In the genomic region with DNA sequence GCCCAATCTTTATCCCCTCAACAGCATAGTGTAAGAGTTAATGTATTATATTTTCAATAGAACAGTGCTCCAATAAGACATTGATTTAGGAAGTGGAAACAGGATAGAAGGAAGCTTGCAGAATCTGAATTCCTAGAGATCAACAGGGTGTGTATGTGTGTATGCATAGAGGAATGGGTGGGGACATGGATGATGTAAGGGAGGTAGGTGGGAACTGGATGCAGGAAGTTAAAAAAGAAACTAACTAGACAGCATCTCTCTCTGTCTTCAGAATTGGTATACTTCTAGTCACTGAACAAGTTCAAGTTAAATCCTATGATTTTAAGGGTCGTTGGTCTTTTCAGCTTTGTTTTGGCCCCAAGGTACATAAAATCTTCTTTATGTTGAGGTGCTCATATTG, we compare ENCODE assay signal across 1 cellular context.
TF ChIP-seq lines count a peak whose summit lies in the region.

No MANE protein-coding gene starts in this region.

TF ChIP-seq in H1, 55 proteins besides CTCF, POLR2A, EP300 and RAD21:
- TF ChIP-seq KDM1A (IDR thresholded peaks at IDR 0.05; ENCODE audit: borderline replicate concordance, low read length) (no peak), SP4 (IDR thresholded peaks at IDR 0.05; ENCODE audit: low read length) (no peak)
